Comparison of ENCODE assay signal across 8 cellular contexts in genomic region chr1:161530158-161530557, GRCh38. TPM values are rescaled to one million over a fixed set of nuclear protein-coding genes. Genes with fewer than 3 reads are reported as not detected.
DNase-seq lines count a peak whose midpoint lies in the region; ATAC-seq and TF ChIP-seq lines count a peak whose summit lies in the region.
"Not testable (repeated sequence)": the region's sequence is repeated elsewhere in the genome, so short reads cannot be mapped to it uniquely, and the experiment has no call there.

No MANE protein-coding gene starts in this region.

- DNase-seq in COR-L47 (lab: John Stamatoyannopoulos, UW): peak; percentile 52
- peak; percentile 9 to 30 for DNase-seq in Kasumi-1 (lab: John Stamatoyannopoulos, UW)
- peak; percentile 23 for DNase-seq in RWPE1 (ENCODE audit: low spot score)
- DNase-seq in activated T-cell treated with anti-CD3 and anti-CD28 coated beads, Interleukin-2, amount 50 U/mL, for 4 hours: peak; percentile 65
- peak; percentile 56 for DNase-seq in epithelial cell of esophagus (ENCODE audit: low read depth)
- DNase-seq in midbrain (lab: John Stamatoyannopoulos, UW): peak; percentile 84
- peak in 2 of 3 donors; percentile 37 to 70 for DNase-seq in stimulated activated CD4-positive, alpha-beta T cell treated with anti-CD3 and anti-CD28 coated beads, TNF-alpha, amount 100 ng/mL, for 48 hours (ENCODE audit: low read depth in 3 of 3)

- not testable (repeated sequence) for H3K9me3 Mint-ChIP-seq in activated T-cell treated with anti-CD3 and anti-CD28 coated beads, Interleukin-2, amount 50 U/mL, for 4 hours

- CTCF ChIA-PET in RWPE1 (lab: Yijun Ruan, JAX): not testable (repeated sequence)

- not testable (repeated sequence) for H3K27me3 Mint-ChIP-seq in activated T-cell treated with anti-CD3 and anti-CD28 coated beads, Interleukin-2, amount 50 U/mL, for 4 hours (ENCODE audit: low read depth)

- H3K27ac ChIP-seq in RWPE1: peak overlapping the region; percentile 85

- H3K4me3 ChIP-seq in epithelial cell of esophagus (ENCODE audit: low read length): peak overlapping the region; percentile 50

- POLR2A ChIA-PET in RWPE1 (lab: Yijun Ruan, JAX; ENCODE audit: low non-redundant PET): not testable (repeated sequence)

- peak; percentile 25 for ATAC-seq in GM21737 (IDR thresholded peaks at IDR 0.05; ENCODE audit: unreplicated experiment)
- ATAC-seq in activated T-cell treated with anti-CD3 and anti-CD28 coated beads, Interleukin-2, amount 50 U/mL, for 4 hours: peak; percentile 49 to 52

- not testable (repeated sequence) for H3K36me3 Mint-ChIP-seq in activated T-cell treated with anti-CD3 and anti-CD28 coated beads, Interleukin-2, amount 50 U/mL, for 4 hours (ENCODE audit: insufficient read depth)

- H3K4me3 Mint-ChIP-seq in activated T-cell treated with anti-CD3 and anti-CD28 coated beads, Interleukin-2, amount 50 U/mL, for 4 hours: peak overlapping the region; percentile 92

- H3K4me1 Mint-ChIP-seq in activated T-cell treated with anti-CD3 and anti-CD28 coated beads, Interleukin-2, amount 50 U/mL, for 4 hours (ENCODE audit: low read depth): peaks cover 11% of the 10 kb centered on the region

- TF ChIP-seq CTCF in RWPE1 (conservative IDR thresholded peaks at IDR 0.05; ENCODE audit: low read depth); epithelial cell of esophagus (IDR thresholded peaks at IDR 0.05; ENCODE audit: insufficient read depth, low read depth, low read length, missing control alignments): not testable (repeated sequence)

RNA-seq across cellular contexts. Expression of gene HSPA6, which starts 5.8 kb away (rescaled TPM):
- total RNA-seq in activated T-cell treated with anti-CD3 and anti-CD28 coated beads, Interleukin-2, amount 50 U/mL, for 4 hours: 1 to 10 TPM in 2 of 3 donors, under 1 TPM in 1; 0.82 to 3.8 (median 1.9) TPM

RNA-seq across cellular contexts. Expression of gene FCGR3A, which starts 19.5 kb away (rescaled TPM):
- total RNA-seq in activated T-cell treated with anti-CD3 and anti-CD28 coated beads, Interleukin-2, amount 50 U/mL, for 4 hours: under 1 TPM; 0.40 to 0.87 (median 0.61) TPM

RNA-seq across cellular contexts. Expression of gene FCGR2A, which starts 24.9 kb away (rescaled TPM):
- under 1 TPM; 0.29 to 0.86 (median 0.38) TPM for total RNA-seq in activated T-cell treated with anti-CD3 and anti-CD28 coated beads, Interleukin-2, amount 50 U/mL, for 4 hours

Comparison
In these comparisons a context has a peak if more than half of its experiments do, and no peak if none do; other contexts are left out.
1. Peak in every context shown above with its lines: DNase-seq, ATAC-seq, H3K4me3 ChIP-seq and H3K27ac ChIP-seq.
2. DNase-seq: peak in every context shown above with its lines; median percentile 84 in midbrain; 65 in activated T-cell treated with anti-CD3 and anti-CD28 coated beads, Interleukin-2, amount 50 U/mL, for 4 hours; 56 in epithelial cell of esophagus; 54 in stimulated activated CD4-positive, alpha-beta T cell treated with anti-CD3 and anti-CD28 coated beads, TNF-alpha, amount 100 ng/mL, for 48 hours; 52 in COR-L47; 23 in RWPE1; 20 in Kasumi-1.